9 cellular contexts compared by ENCODE assay signal in genomic region chr3:81663114-81663513, GRCh38.
"Had no signal": no experiment of that assay in that cellular context is flagged by ENCODE, and none has a peak within 500 bp of the region (broad histone marks: within the 10 kb centered on the region; RNA-seq: fewer than 3 reads in every experiment).

No MANE protein-coding gene starts in this region.

- H3K4me3 ChIP-seq: HAP-1, K562 had no signal

- H3K9ac ChIP-seq: GM23248 had no signal

- H3K27ac ChIP-seq: GM23248, HL-60 had no signal

- H3K9me3 ChIP-seq: HAP-1 had no signal

- H3K27ac Mint-ChIP-seq: HFFc6 had no signal

- H3K9me3 Mint-ChIP-seq: HFFc6 had no signal

- H2AFZ ChIP-seq: GM23248 had no signal

- H3K36me3 ChIP-seq: HAP-1 had no signal

- DNase-seq: GM23248, GOT3, H7, HFFc6 had no signal

- ATAC-seq: HCT116, HepG2, K562 had no signal

- H3K4me3 Mint-ChIP-seq: HFFc6 had no signal
